In genomic region chr2:171723724-171724683, GRCh38 we compare ENCODE assay signal across 9 cellular contexts. TPM values are rescaled to one million over a fixed set of nuclear protein-coding genes. Genes with fewer than 3 reads are reported as not detected.
DNase-seq lines count a peak whose midpoint lies in the region; ATAC-seq and TF ChIP-seq lines count a peak whose summit lies in the region.
"Had no signal": no experiment of that assay in that cellular context is flagged by ENCODE, and none has a peak within 500 bp of the region (broad histone marks: within the 10 kb centered on the region; RNA-seq: fewer than 3 reads in every experiment).

No MANE protein-coding gene starts in this region.

- H4K20me1 ChIP-seq in HCT116 (ENCODE audit: insufficient read depth) (no peaks in the 10 kb centered on the region), neural cell (ENCODE audit: insufficient read depth) (no peaks in the 10 kb centered on the region)

- H3K27ac ChIP-seq in HCT116 (ENCODE audit: low read depth, low read length), result no peak overlapping the region
- peak overlapping the region; percentile 90 for H3K27ac ChIP-seq in neural cell (ENCODE audit: low read length)
- H3K27ac ChIP-seq in testis, result no peak overlapping the region

- H3K4me1 ChIP-seq in HCT116 (ENCODE audit: control insufficient read depth in 1 of 2, insufficient read depth in 2 of 2, low read length in 2 of 2) (no peaks in the 10 kb centered on the region), testis (no peaks in the 10 kb centered on the region)

- H3K4me3 ChIP-seq in HCT116 (replicated peaks in 1 of 2; ENCODE audit: low read depth in 1 of 2, low read length in 2 of 2), result no peak overlapping the region
- peak overlapping the region; percentile 54 for H3K4me3 ChIP-seq in neural cell (ENCODE audit: low read length)
- no peak overlapping the region for H3K4me3 ChIP-seq in testis

- TF ChIP-seq CTCF in HCT116 (IDR thresholded peaks at IDR 0.05 in 2 of 3, conservative IDR thresholded peaks at IDR 0.05 in 1 of 3; ENCODE audit: borderline replicate concordance in 1 of 3, insufficient read depth in 1 of 3, low read depth in 2 of 3, low read length in 2 of 3), result no peak
- TF ChIP-seq CTCF in chondrocyte (IDR thresholded peaks at IDR 0.05), result peak; percentile 30
- TF ChIP-seq CTCF in neural cell (IDR thresholded peaks at IDR 0.05; ENCODE audit: poor library complexity, severe bottlenecking), result peak; percentile 40
- TF ChIP-seq CTCF in testis (IDR thresholded peaks at IDR 0.05), result no peak
- TF ChIP-seq CTCF in GM13976 (IDR thresholded peaks at IDR 0.05; ENCODE audit: borderline replicate concordance, control extremely low read depth, extremely low read depth, insufficient read depth, missing control alignments), result no peak

- H3K27me3 Mint-ChIP-seq in chondrocyte (ENCODE audit: low read depth), result no peaks in the 10 kb centered on the region
- no peaks in the 10 kb centered on the region for H3K27me3 Mint-ChIP-seq in activated CD8-positive, alpha-beta memory T cell treated with anti-CD3 and anti-CD28 coated beads, Interleukin-2, amount 10 ng/mL, durations not matched to agents 7 days and 5 days

- CTCF ChIA-PET in HCT116 (lab: Charles Lee), result interaction anchor here (1.3 to 1.7 kb wide), 2 partner anchors 18 to 20 kb away, joined by 3 to 6 read pairs; no protein-coding TSS in a partner anchor
- CTCF ChIA-PET in activated CD8-positive, alpha-beta memory T cell treated with anti-CD3 and anti-CD28 coated beads, Interleukin-2, amount 10 ng/mL, durations not matched to agents 7 days and 5 days (lab: Charles Lee), result interaction anchor here (1.2 to 1.8 kb wide), 2 partner anchors 23 to 89 kb away, joined by 3 read pairs; no protein-coding TSS in a partner anchor

- no peaks in the 10 kb centered on the region for H3K9me3 Mint-ChIP-seq in chondrocyte (ENCODE audit: low read depth)
- no peaks in the 10 kb centered on the region for H3K9me3 Mint-ChIP-seq in activated CD8-positive, alpha-beta memory T cell treated with anti-CD3 and anti-CD28 coated beads, Interleukin-2, amount 10 ng/mL, durations not matched to agents 7 days and 5 days (ENCODE audit: low read depth)

- peak; percentile 98 for TF ChIP-seq EP300 in neural cell (conservative IDR thresholded peaks at IDR 0.05; ENCODE audit: poor library complexity, severe bottlenecking)

- H2AFZ ChIP-seq in HCT116 (ENCODE audit: low read depth, low read length, poor library complexity, severe bottlenecking) (no peak overlapping the region), neural cell (ENCODE audit: low read depth, low read length) (no peak overlapping the region)

- H3K4me2 ChIP-seq in HCT116 (ENCODE audit: low read length), result no peak overlapping the region
- H3K4me2 ChIP-seq in neural cell (ENCODE audit: low read length), result peak overlapping the region; percentile 71

- RAD21 ChIA-PET in HCT116 (lab: Charles Lee; ENCODE audit: low non-redundant PET in 1 of 2, low total read pairs in 2 of 2, uncharacterized antibody in 2 of 2, unreplicated experiment in 2 of 2), result no interaction called here

- H3K27ac Mint-ChIP-seq in chondrocyte (ENCODE audit: unreplicated experiment), result peak overlapping the region; percentile 17
- no peak overlapping the region for H3K27ac Mint-ChIP-seq in activated CD8-positive, alpha-beta memory T cell treated with anti-CD3 and anti-CD28 coated beads, Interleukin-2, amount 10 ng/mL, durations not matched to agents 7 days and 5 days

- no peak overlapping the region for H3K4me3 Mint-ChIP-seq in chondrocyte (ENCODE audit: unreplicated experiment)
- H3K4me3 Mint-ChIP-seq in activated CD8-positive, alpha-beta memory T cell treated with anti-CD3 and anti-CD28 coated beads, Interleukin-2, amount 10 ng/mL, durations not matched to agents 7 days and 5 days, result no peak overlapping the region

- TF ChIP-seq RAD21 in HCT116 (IDR thresholded peaks at IDR 0.05; ENCODE audit: low read depth) (peak; percentile 11; the same call in 1 of the 2 replicates), neural cell (conservative IDR thresholded peaks at IDR 0.05) (peak; percentile 23)

- H3K9ac ChIP-seq in HCT116 (ENCODE audit: low read length), result no peak overlapping the region
- H3K9ac ChIP-seq in neural cell (ENCODE audit: low read length), result peak overlapping the region; percentile 54

- TF ChIP-seq POLR2A in HCT116 (IDR thresholded peaks at IDR 0.05; ENCODE audit: borderline replicate concordance, extremely low read depth, insufficient read depth, insufficient read length) (no peak), testis (IDR thresholded peaks at IDR 0.05) (no peak)

- H3K36me3 ChIP-seq in HCT116 (ENCODE audit: control insufficient read depth in 1 of 2, insufficient read depth in 2 of 2, low read length in 2 of 2), result peaks cover 0 to 23% of the 10 kb centered on the region in 2 experiments; a peak in 2 of 4 replicates
- H3K36me3 ChIP-seq in neural cell (ENCODE audit: insufficient read depth, low read length), result peaks cover 10% of the 10 kb centered on the region
- H3K36me3 ChIP-seq in testis (ENCODE audit: low read depth, missing control alignments), result no peaks in the 10 kb centered on the region

- peak; percentile 55; the same call in 1 of the 2 replicates for ATAC-seq in HCT116
- ATAC-seq in activated CD8-positive, alpha-beta memory T cell treated with anti-CD3 and anti-CD28 coated beads, Interleukin-2, amount 10 ng/mL, durations not matched to agents 7 days and 5 days, result no peak

- H3K4me1 Mint-ChIP-seq in chondrocyte (ENCODE audit: low read depth), result peaks cover 2% of the 10 kb centered on the region
- peaks cover 3% of the 10 kb centered on the region for H3K4me1 Mint-ChIP-seq in activated CD8-positive, alpha-beta memory T cell treated with anti-CD3 and anti-CD28 coated beads, Interleukin-2, amount 10 ng/mL, durations not matched to agents 7 days and 5 days

- DNase-seq in HCT116 (ENCODE audit: low read depth, low spot score), result no peak
- peak; percentile 99 for DNase-seq in NCI-H2227 treated with DMSO at 0.1 percent for 48 hours (lab: John Stamatoyannopoulos, UW)
- DNase-seq in chondrocyte (ENCODE audit: low spot score), result no peak
- no peak for DNase-seq in testis
- no peak for DNase-seq in activated CD8-positive, alpha-beta memory T cell treated with anti-CD3 and anti-CD28 coated beads, Interleukin-2, amount 10 ng/mL, durations not matched to agents 7 days and 5 days
- no peak for DNase-seq in activated gamma-delta T cell treated with Interleukin-2 at 50 U/mL for 16 hours
- DNase-seq in GM13976 (ENCODE audit: low spot score), result no peak
- DNase-seq: stimulated activated CD4-positive, alpha-beta T cell treated with anti-CD3 and anti-CD28 coated beads, Interleukin-15, amount 100 ng/mL, for 24 hours had no signal

- 88 to 92% methylated on average over 12 of the region's 12 CpGs for WGBS in testis, 2 donors

- POLR2A ChIA-PET in HCT116 (lab: Charles Lee), result no interaction called here

- H3K9me2 ChIP-seq in HCT116 (ENCODE audit: insufficient read depth) (no peaks in the 10 kb centered on the region), neural cell (ENCODE audit: insufficient read depth, low read length) (no peaks in the 10 kb centered on the region)

- no TSS peak for BruUV-seq in HCT116 (replicated peaks; lab: Mats Ljungman, UMichigan)

- no peaks in the 10 kb centered on the region for H3K79me2 ChIP-seq in HCT116 (ENCODE audit: insufficient read depth, low read length)
- peaks cover 21% of the 10 kb centered on the region for H3K79me2 ChIP-seq in neural cell (replicated peaks; ENCODE audit: insufficient read depth, low read length)

- H3K9me3 ChIP-seq in HCT116 (ENCODE audit: control insufficient read depth in 1 of 2, insufficient read depth in 1 of 2, low read depth in 1 of 2, low read length in 2 of 2) (no peaks in the 10 kb centered on the region), neural cell (ENCODE audit: low read length) (no peaks in the 10 kb centered on the region), testis (no peaks in the 10 kb centered on the region)

- H3K27me3 ChIP-seq in HCT116 (ENCODE audit: insufficient read depth, low read length) (no peaks in the 10 kb centered on the region), neural cell (ENCODE audit: insufficient read depth, low read depth, low read length) (no peaks in the 10 kb centered on the region), testis (no peaks in the 10 kb centered on the region)

- intact Hi-C loops in HCT116 (cut with micrococcal nuclease), result no loop called here
- intact Hi-C loops in testis (cut with DNase I; ENCODE audit: low total_unique reads), result no loop called here

- in situ Hi-C loops in GM13976 (cut with MboI; ENCODE audit: low sequenced_read_pairs, unreplicated experiment), result loop anchor here (25.0 kb wide), 1 partner anchor 738 kb away; no protein-coding TSS in a partner anchor

- peaks cover 3% of the 10 kb centered on the region for H3F3A ChIP-seq in neural cell (ENCODE audit: insufficient read depth, low read length, poor library complexity, severe bottlenecking)

- H3K36me3 Mint-ChIP-seq in chondrocyte (ENCODE audit: low read depth), result peaks cover 11% of the 10 kb centered on the region
- H3K36me3 Mint-ChIP-seq in activated CD8-positive, alpha-beta memory T cell treated with anti-CD3 and anti-CD28 coated beads, Interleukin-2, amount 10 ng/mL, durations not matched to agents 7 days and 5 days, result peaks cover 15% of the 10 kb centered on the region

TF ChIP-seq in HCT116, 20 proteins besides CTCF, POLR2A, EP300 and RAD21 (continues in another document):
- TF ChIP-seq CBX3 (IDR thresholded peaks at IDR 0.05; ENCODE audit: low read depth) (no peak), ZNF274 (IDR thresholded peaks at IDR 0.05; ENCODE audit: low read depth, low read length) (no peak), CEBPB (IDR thresholded peaks at IDR 0.05; ENCODE audit: low read depth) (no peak), TCF7L2 (IDR thresholded peaks at IDR 0.05; ENCODE audit: borderline replicate concordance, extremely low read depth, insufficient read depth, insufficient read length) (no peak), ZFX (IDR thresholded peaks at IDR 0.05) (no peak)

RNA-seq across cellular contexts. Expression of gene DYNC1I2, which starts 36.7 kb away (rescaled TPM):
- total RNA-seq in HCT116 (2021; ENCODE audit: unreplicated experiment) (39.4 TPM), chondrocyte (129 to 141 TPM (median 136 TPM) in 3 replicates), testis (100 to 1,000 TPM; 104 to 106 TPM)
- polyA plus RNA-seq in HCT116 (2012), result 31.6 and 34.2 TPM in 2 replicates
- polyA plus RNA-seq in neural cell (530 and 561 TPM in 2 replicates), testis (ENCODE audit: insufficient read depth, low read depth, low replicate concordance) (114 TPM)
- 391 and 451 TPM in 2 replicates for polyA minus RNA-seq in neural cell
- 10 to 100 TPM; 41.6 to 49.5 TPM for total RNA-seq in activated CD8-positive, alpha-beta memory T cell treated with anti-CD3 and anti-CD28 coated beads, Interleukin-2, amount 10 ng/mL, durations not matched to agents 7 days and 5 days

Comparison
In these comparisons a context has a peak if more than half of its experiments do, and no peak if none do; other contexts are left out.
1. CTCF ChIP-seq: peak in chondrocyte (single experiment) and neural cell (single experiment); none in HCT116 (0 of 3), testis (0 of 3) and GM13976 (single experiment).